In the genomic region with DNA sequence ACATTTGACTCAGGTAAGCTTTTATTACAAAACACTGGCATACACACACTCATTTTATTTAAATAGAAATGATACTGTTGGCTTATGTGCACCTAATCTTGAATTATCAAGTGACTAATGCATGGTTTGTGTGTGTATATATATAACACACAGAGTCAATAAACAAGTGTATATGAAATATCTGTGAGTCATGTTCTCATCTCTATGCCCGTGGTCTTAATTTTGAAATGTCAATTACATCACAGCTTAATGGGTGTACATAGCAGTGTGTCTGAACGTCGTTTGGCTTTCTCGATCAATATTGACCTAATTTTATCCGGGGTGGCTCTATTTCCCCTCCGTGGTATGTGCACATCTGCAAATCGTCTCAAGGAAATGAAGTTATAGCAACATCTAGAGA, we compare ENCODE assay signal across 28 cellular contexts.
"Had no signal": no experiment of that assay in that cellular context is flagged by ENCODE, and none has a peak within 500 bp of the region (broad histone marks: within the 10 kb centered on the region; RNA-seq: fewer than 3 reads in every experiment).

No MANE protein-coding gene starts in this region.

- H3K9me3 ChIP-seq: adrenal gland, ascending aorta, transverse colon, vagina had no signal

- H3K4me1 ChIP-seq: adrenal gland, ascending aorta, foreskin keratinocyte, left lung, stomach, transverse colon, vagina had no signal

- H3K4me3 ChIP-seq: adrenal gland, ascending aorta, dorsolateral prefrontal cortex, left lung, lung, neural progenitor cell, stomach, transverse colon, vagina had no signal

- H2AFZ ChIP-seq: neural progenitor cell had no signal

- H3K9me3 Mint-ChIP-seq: central memory CD8-positive, alpha-beta T cell; neural progenitor cell had no signal

- H3K27ac Mint-ChIP-seq: activated CD4-positive, alpha-beta T cell treated with anti-CD3 and anti-CD28 coated beads, Interleukin-2, amount 10 ng/mL, durations not matched to agents 7 days and 5 days; activated CD8-positive, alpha-beta memory T cell treated with anti-CD3 and anti-CD28 coated beads, Interleukin-2, amount 10 ng/mL, durations not matched to agents 7 days and 5 days; activated CD8-positive, alpha-beta T cell treated with anti-CD3 and anti-CD28 coated beads for 36 hours; activated naive CD8-positive, alpha-beta T cell; activated T-helper 1 cell treated with anti-CD3 and anti-CD28 coated beads, Interleukin-12 subunit alpha, Interleukin-12 subunit beta, Interleukin-2, Interleukin-4 antibody, amounts not matched to agents 30 ng/mL and 10 ng/mL and 1 ng/mL, durations not matched to agents 14 hours and 24 hours and 36 hours; naive thymus-derived CD8-positive, alpha-beta T cell; neural progenitor cell; stimulated activated memory B cell treated with anti-CD40 and anti-IgM and Interleukin-4, amounts not matched to agents 10 μg/mL and 1 μg/mL and 100 μg/mL, for 72 hours; T-helper 2 cell treated with Interferon-gamma antibody and Interleukin-4, amounts not matched to agents 5 μg/mL and 100 μg/mL, for 36 hours had no signal

- H3K27me3 Mint-ChIP-seq: activated CD8-positive, alpha-beta memory T cell treated with anti-CD3 and anti-CD28 coated beads, Interleukin-2, amount 10 ng/mL, durations not matched to agents 7 days and 5 days; activated CD8-positive, alpha-beta T cell treated with anti-CD3 and anti-CD28 coated beads for 36 hours; activated naive CD8-positive, alpha-beta T cell had no signal

- H3K27me3 ChIP-seq: adrenal gland, ascending aorta, brain microvascular endothelial cell, foreskin keratinocyte, left lung, neural progenitor cell, stomach, transverse colon, vagina had no signal

- H3K4me3 Mint-ChIP-seq: activated CD4-positive, alpha-beta T cell treated with anti-CD3 and anti-CD28 coated beads, Interleukin-2, amount 10 ng/mL, durations not matched to agents 7 days and 5 days; activated CD8-positive, alpha-beta memory T cell treated with anti-CD3 and anti-CD28 coated beads, Interleukin-2, amount 10 ng/mL, durations not matched to agents 7 days and 5 days; activated CD8-positive, alpha-beta T cell treated with anti-CD3 and anti-CD28 coated beads for 36 hours; activated naive CD8-positive, alpha-beta T cell; activated T-helper 1 cell treated with anti-CD3 and anti-CD28 coated beads, Interleukin-12 subunit alpha, Interleukin-12 subunit beta, Interleukin-2, Interleukin-4 antibody, amounts not matched to agents 30 ng/mL and 10 ng/mL and 1 ng/mL, durations not matched to agents 14 hours and 24 hours and 36 hours; central memory CD8-positive, alpha-beta T cell; naive thymus-derived CD8-positive, alpha-beta T cell; neural progenitor cell; stimulated activated memory B cell treated with anti-CD40 and anti-IgM and Interleukin-4, amounts not matched to agents 10 μg/mL and 1 μg/mL and 100 μg/mL, for 72 hours; T-helper 2 cell treated with Interferon-gamma antibody and Interleukin-4, amounts not matched to agents 5 μg/mL and 100 μg/mL, for 36 hours had no signal

- H3K36me3 ChIP-seq: adrenal gland, ascending aorta, brain microvascular endothelial cell, left lung, neural progenitor cell, stomach, transverse colon, vagina had no signal

- H3K4me1 Mint-ChIP-seq: activated CD4-positive, alpha-beta T cell treated with anti-CD3 and anti-CD28 coated beads, Interleukin-2, amount 10 ng/mL, durations not matched to agents 7 days and 5 days; activated CD8-positive, alpha-beta memory T cell treated with anti-CD3 and anti-CD28 coated beads, Interleukin-2, amount 10 ng/mL, durations not matched to agents 7 days and 5 days; central memory CD8-positive, alpha-beta T cell; stimulated activated memory B cell treated with anti-CD40 and anti-IgM and Interleukin-4, amounts not matched to agents 10 μg/mL and 1 μg/mL and 100 μg/mL, for 72 hours had no signal

- H3K9ac ChIP-seq: neural progenitor cell had no signal

- H3K36me3 Mint-ChIP-seq: activated CD8-positive, alpha-beta memory T cell treated with anti-CD3 and anti-CD28 coated beads, Interleukin-2, amount 10 ng/mL, durations not matched to agents 7 days and 5 days; neural progenitor cell; stimulated activated memory B cell treated with anti-CD40 and anti-IgM and Interleukin-4, amounts not matched to agents 10 μg/mL and 1 μg/mL and 100 μg/mL, for 72 hours had no signal

- FAIRE-seq: colon, small intestine had no signal

- H3K27ac ChIP-seq: adrenal gland, ascending aorta, brain microvascular endothelial cell, dorsolateral prefrontal cortex, foreskin keratinocyte, left lung, neural progenitor cell, stomach, transverse colon, vagina, VCaP had no signal

- DNase-seq: activated CD4-positive, alpha-beta T cell treated with anti-CD3 and anti-CD28 coated beads, Interleukin-2, amount 10 ng/mL, durations not matched to agents 7 days and 5 days; activated CD8-positive, alpha-beta memory T cell treated with anti-CD3 and anti-CD28 coated beads, Interleukin-2, amount 10 ng/mL, durations not matched to agents 7 days and 5 days; activated CD8-positive, alpha-beta T cell treated with anti-CD3 and anti-CD28 coated beads for 36 hours; activated naive CD4-positive, alpha-beta T cell; adrenal gland; brain microvascular endothelial cell; dorsolateral prefrontal cortex; foreskin keratinocyte; kidney glomerular epithelial cell; left lung; naive thymus-derived CD8-positive, alpha-beta T cell; small intestine; stimulated activated CD4-positive, alpha-beta T cell treated with anti-CD3 and anti-CD28 coated beads, Interleukin-15, amount 100 ng/mL, for 24 hours; stomach; transverse colon had no signal

- H3K4me2 ChIP-seq: neural progenitor cell had no signal

- ATAC-seq: activated CD4-positive, CD25-positive, alpha-beta regulatory T cell treated with anti-CD3 and anti-CD28 coated beads, Interleukin-2, amount 50 U/mL, for 24 hours; activated CD8-positive, alpha-beta memory T cell treated with anti-CD3 and anti-CD28 coated beads, Interleukin-2, amount 10 ng/mL, durations not matched to agents 7 days and 5 days; activated CD8-positive, alpha-beta T cell treated with anti-CD3 and anti-CD28 coated beads for 36 hours; foreskin keratinocyte; left lung; naive thymus-derived CD8-positive, alpha-beta T cell; sciatic nerve; stimulated activated memory B cell treated with anti-CD40 and anti-IgM and Interleukin-4, amounts not matched to agents 10 μg/mL and 1 μg/mL and 100 μg/mL, for 72 hours had no signal
